Comparison of ENCODE assay signal across 6 cellular contexts in the genomic region with DNA sequence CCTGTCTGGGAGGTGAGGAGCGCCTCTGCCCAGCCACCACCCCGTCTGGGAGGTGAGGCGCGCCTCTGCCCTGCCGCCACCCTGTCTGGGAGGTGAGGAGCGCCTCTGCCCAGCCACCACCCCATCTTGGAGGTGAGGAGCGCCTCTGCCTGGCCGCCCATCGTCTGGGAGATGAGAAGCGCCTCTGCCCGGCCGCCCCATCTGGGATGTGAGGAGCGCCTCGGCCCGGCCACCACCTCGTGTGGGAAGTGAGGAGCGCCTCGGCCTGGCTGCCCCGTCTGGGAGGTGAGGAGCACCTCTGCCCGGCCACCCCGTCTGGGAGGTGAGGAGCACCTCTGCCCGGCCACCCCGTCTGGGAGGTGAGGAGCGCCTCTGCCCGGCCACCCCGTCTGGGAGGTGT. TPM values are rescaled to one million over a fixed set of nuclear protein-coding genes. Genes with fewer than 3 reads are reported as not detected.
"Had no signal": no experiment of that assay in that cellular context is flagged by ENCODE, and none has a peak within 500 bp of the region (broad histone marks: within the 10 kb centered on the region; RNA-seq: fewer than 3 reads in every experiment).

No MANE protein-coding gene starts in this region.

RNA-seq across cellular contexts. Expression of gene SLC35G4, which starts 38.4 kb away (rescaled TPM):
- total RNA-seq: GM23248, GM23338, H1, H4, H7, HFFc6 had no signal
